ENCODE assay signal across 16 cellular contexts in the genomic region with DNA sequence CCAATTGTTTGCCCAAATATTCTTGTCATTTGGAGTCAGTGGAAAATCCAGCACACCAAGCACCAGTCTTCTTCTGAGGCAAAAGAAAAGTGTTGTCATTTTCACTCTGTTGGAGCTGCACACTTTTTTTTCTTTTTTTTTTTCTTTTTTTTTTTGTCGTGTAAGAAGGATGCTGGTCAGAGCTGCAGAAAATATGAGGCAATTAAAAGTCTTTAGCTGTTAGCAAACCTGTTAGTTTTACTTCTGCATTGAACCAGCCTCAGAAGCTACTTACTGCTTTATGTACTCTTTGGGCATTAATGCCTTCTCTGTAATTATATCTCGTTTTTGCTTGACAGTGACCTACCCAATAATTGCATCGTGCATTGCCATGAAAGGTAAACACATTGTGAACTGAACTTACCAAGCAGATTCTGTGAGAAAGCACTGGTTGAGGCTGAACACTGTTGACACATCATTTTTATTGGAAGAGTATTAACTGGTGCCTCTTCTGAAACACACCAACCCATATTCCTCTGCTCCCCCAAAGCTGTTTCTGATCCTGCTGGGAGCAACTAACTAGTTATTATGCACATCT.
DNase-seq lines count a peak whose midpoint lies in the region; ATAC-seq, FAIRE-seq and TF ChIP-seq lines count a peak whose summit lies in the region.
"Had no signal": no experiment of that assay in that cellular context is flagged by ENCODE, and none has a peak within 500 bp of the region (broad histone marks: within the 10 kb centered on the region; RNA-seq: fewer than 3 reads in every experiment).

No MANE protein-coding gene starts in this region.

- TF ChIP-seq CTCF in tibial nerve (IDR thresholded peaks at IDR 0.05) (no peak), GM13976 (IDR thresholded peaks at IDR 0.05; ENCODE audit: borderline replicate concordance, control extremely low read depth, extremely low read depth, insufficient read depth, missing control alignments) (no peak)

- no peak overlapping the region for H3K4me3 ChIP-seq in tibial nerve
- H3K4me3 ChIP-seq: right atrium auricular region had no signal

- in situ Hi-C loops in GM13976 (cut with MboI; ENCODE audit: low sequenced_read_pairs, unreplicated experiment): no loop called here

- peaks cover 0 to 6% (median 0%) of the 10 kb centered on the region in 3 donors for H3K36me3 ChIP-seq in tibial nerve

- ATAC-seq in left colon (peak; percentile 18), HG03159 (IDR thresholded peaks at IDR 0.05; ENCODE audit: unreplicated experiment) (no peak)

- H3K27ac ChIP-seq in tibial nerve: no peak overlapping the region
- H3K27ac ChIP-seq: right atrium auricular region had no signal

- DNase-seq in GM12891 (ENCODE audit: insufficient read length, low spot score) (no peak), NCI-H1417 (lab: John Stamatoyannopoulos, UW) (peak in 2 of 3 experiments; percentile 72 to 98), NOMO-1 (lab: John Stamatoyannopoulos, UW; ENCODE audit: unreplicated experiment in 2 of 2) (peak; percentile 63 to 92), left colon (no peak), tibial nerve (ENCODE audit: low spot score in 2 of 2) (no peak), GM13976 (ENCODE audit: low spot score) (no peak)
- DNase-seq: activated CD4-positive, alpha-beta T cell treated with anti-CD3 and anti-CD28 coated beads, Interleukin-2, amount 50 U/mL, for 48 hours; activated naive CD4-positive, alpha-beta T cell treated with Interleukin-2 at 50 U/mL for 16 hours; BE2C; foreskin melanocyte; NCI-H2171 treated with DMSO at 0.1 percent for 48 hours; stimulated activated naive CD4-positive, alpha-beta T cell treated with Interleukin-2 at 50 U/mL for 16 hours had no signal

- TF ChIP-seq EP300 in tibial nerve (IDR thresholded peaks at IDR 0.05): no peak

- no peak for TF ChIP-seq POLR2A in GM12891 (IDR thresholded peaks at IDR 0.05; ENCODE audit: low read depth, low read length)
- TF ChIP-seq POLR2A in tibial nerve (IDR thresholded peaks at IDR 0.05): no peak

- FAIRE-seq in GM12891 (lab: Jason Lieb, UNC): peak; percentile 31
- FAIRE-seq: colon, H1 had no signal

- no peaks in the 10 kb centered on the region for H3K4me1 ChIP-seq in tibial nerve
- H3K4me1 ChIP-seq: right atrium auricular region had no signal

- 61 to 67% methylated on average over 3 of the region's 3 CpGs for WGBS in tibial nerve, 2 donors

- H3K27me3 ChIP-seq in tibial nerve: no peaks in the 10 kb centered on the region
- H3K27me3 ChIP-seq: BE2C, right atrium auricular region had no signal

- intact Hi-C loops in left colon (cut with DNase I, micrococcal nuclease): no loop called here

- no peaks in the 10 kb centered on the region for H3K9me3 ChIP-seq in tibial nerve
- H3K9me3 ChIP-seq: BE2C, right atrium auricular region had no signal

TF ChIP-seq in GM12891, 5 proteins besides CTCF, POLR2A, EP300 and RAD21:
- no peak for TF ChIP-seq TAF1 (IDR thresholded peaks at IDR 0.05; ENCODE audit: low read depth, low read length)
- no peak for TF ChIP-seq SPI1 (IDR thresholded peaks at IDR 0.05; ENCODE audit: low read depth, low read length)
- TF ChIP-seq POLR2AphosphoS5 (IDR thresholded peaks at IDR 0.05; ENCODE audit: low read depth, low read length): no peak
- TF ChIP-seq PAX5 (IDR thresholded peaks at IDR 0.05; ENCODE audit: insufficient read depth, low read length, severe bottlenecking): no peak
- no peak for TF ChIP-seq POU2F2 (IDR thresholded peaks at IDR 0.05; ENCODE audit: low read depth, low read length)

Comparison
In these comparisons a context has a peak if more than half of its experiments do, and no peak if none do; other contexts are left out.
1. DNase-seq: peak in NCI-H1417 (2 of 3) and NOMO-1 (2 of 2); none in GM12891 (single experiment), left colon (0 of 2), tibial nerve (0 of 2) and GM13976 (single experiment).